15 cellular contexts compared by ENCODE assay signal in genomic region chr3:69504232-69504631, GRCh38.
"Had no signal": no experiment of that assay in that cellular context is flagged by ENCODE, and none has a peak within 500 bp of the region (broad histone marks: within the 10 kb centered on the region; RNA-seq: fewer than 3 reads in every experiment).

No MANE protein-coding gene starts in this region.

- ATAC-seq: activated CD4-positive, CD25-positive, alpha-beta regulatory T cell treated with anti-CD3 and anti-CD28 coated beads, Interleukin-2, amount 50 U/mL, for 24 hours; left lung; natural killer cell treated with Interleukin-12 subunit alpha and Interleukin-12 subunit beta and Interleukin-15 and Interleukin-18, amount 100 ng/mL, for 72 hours; right cardiac atrium; stimulated activated naive CD8-positive, alpha-beta T cell treated with anti-CD3 and anti-CD28 coated beads, Interleukin-15, Interleukin-2, amounts not matched to agents 100 U/mL and 50 U/mL, for 24 hours had no signal

- H3K27ac Mint-ChIP-seq: activated naive CD4-positive, alpha-beta T cell treated with anti-CD3 and anti-CD28 coated beads, Interleukin-2, amount 10 ng/mL, durations not matched to agents 7 days and 5 days; activated T-helper 2 cell treated with anti-CD3 and anti-CD28 coated beads, Interferon-gamma antibody, Interleukin-2, Interleukin-4, amounts not matched to agents 10 μg/mL and 5 μg/mL and 100 μg/mL, durations not matched to agents 14 hours and 24 hours and 36 hours; natural killer cell treated with Interleukin-12 subunit alpha and Interleukin-12 subunit beta and Interleukin-15 and Interleukin-18, amount 100 ng/mL, for 72 hours had no signal

- H3K36me3 ChIP-seq: left lung had no signal

- H3K27me3 ChIP-seq: left lung had no signal

- H3K9me3 Mint-ChIP-seq: activated naive CD4-positive, alpha-beta T cell treated with anti-CD3 and anti-CD28 coated beads, Interleukin-2, amount 10 ng/mL, durations not matched to agents 7 days and 5 days; activated T-helper 2 cell treated with anti-CD3 and anti-CD28 coated beads, Interferon-gamma antibody, Interleukin-2, Interleukin-4, amounts not matched to agents 10 μg/mL and 5 μg/mL and 100 μg/mL, durations not matched to agents 14 hours and 24 hours and 36 hours; central memory CD8-positive, alpha-beta T cell; natural killer cell treated with Interleukin-12 subunit alpha and Interleukin-12 subunit beta and Interleukin-15 and Interleukin-18, amount 100 ng/mL, for 72 hours had no signal

- H3K36me3 Mint-ChIP-seq: activated naive CD4-positive, alpha-beta T cell treated with anti-CD3 and anti-CD28 coated beads, Interleukin-2, amount 10 ng/mL, durations not matched to agents 7 days and 5 days; natural killer cell treated with Interleukin-12 subunit alpha and Interleukin-12 subunit beta and Interleukin-15 and Interleukin-18, amount 100 ng/mL, for 72 hours had no signal

- H3K9me3 ChIP-seq: left lung had no signal

- H3K4me3 ChIP-seq: left lung, SK-N-MC had no signal

- H3K27me3 Mint-ChIP-seq: activated naive CD4-positive, alpha-beta T cell treated with anti-CD3 and anti-CD28 coated beads, Interleukin-2, amount 10 ng/mL, durations not matched to agents 7 days and 5 days had no signal

- DNase-seq: activated naive CD4-positive, alpha-beta T cell treated with anti-CD3 and anti-CD28 coated beads, Interleukin-2, amount 10 ng/mL, durations not matched to agents 7 days and 5 days; activated T-cell treated with anti-CD3 and anti-CD28 coated beads, Interleukin-2, amount 50 U/mL, for 1 hour; cortex of kidney; effector CD4-positive, alpha-beta T cell; islet precursor cell; left lung; mesenchymal stem cell; right cardiac atrium; stimulated activated naive CD8-positive, alpha-beta T cell treated with anti-CD3 and anti-CD28 coated beads, Interleukin-15, Interleukin-2, amounts not matched to agents 100 U/mL and 50 U/mL, for 24 hours; trophoblast cell had no signal

- H3K27ac ChIP-seq: left lung, SK-N-MC had no signal

- H3K4me1 Mint-ChIP-seq: activated naive CD4-positive, alpha-beta T cell treated with anti-CD3 and anti-CD28 coated beads, Interleukin-2, amount 10 ng/mL, durations not matched to agents 7 days and 5 days; central memory CD8-positive, alpha-beta T cell had no signal

- H3K4me3 Mint-ChIP-seq: activated naive CD4-positive, alpha-beta T cell treated with anti-CD3 and anti-CD28 coated beads, Interleukin-2, amount 10 ng/mL, durations not matched to agents 7 days and 5 days; central memory CD8-positive, alpha-beta T cell; natural killer cell treated with Interleukin-12 subunit alpha and Interleukin-12 subunit beta and Interleukin-15 and Interleukin-18, amount 100 ng/mL, for 72 hours had no signal
